In genomic region chr11:125593113-125593761, GRCh38 we compare ENCODE assay signal across 8 cellular contexts. TPM values are rescaled to one million over a fixed set of nuclear protein-coding genes. Genes with fewer than 3 reads are reported as not detected.
DNase-seq lines count a peak whose midpoint lies in the region; FAIRE-seq and TF ChIP-seq lines count a peak whose summit lies in the region.

No MANE protein-coding gene starts in this region.

- no peak for TF ChIP-seq CTCF in MCF 10A (IDR thresholded peaks at IDR 0.05; ENCODE audit: unreplicated experiment)

- peaks cover 4 to 14% (median 10%) of the 10 kb centered on the region in 5 donors for H3K36me3 ChIP-seq in subcutaneous abdominal adipose tissue (ENCODE audit: control insufficient read depth in 5 of 5, insufficient read depth in 5 of 5, low read length in 5 of 5)

- H3K27ac ChIP-seq in subcutaneous abdominal adipose tissue (ENCODE audit: low read depth, low read length), result peak overlapping the region; percentile 74

- peak overlapping the region; percentile 71 to 94 (median 81) for H3K9ac ChIP-seq in subcutaneous abdominal adipose tissue (ENCODE audit: low read length in 5 of 5)

- peak overlapping the region; percentile 93 for H3K4me3 Mint-ChIP-seq in MCF 10A (ENCODE audit: unreplicated experiment)

- no peaks in the 10 kb centered on the region for H3K9me3 Mint-ChIP-seq in MCF 10A (ENCODE audit: unreplicated experiment)

- H3K4me3 ChIP-seq in subcutaneous abdominal adipose tissue (ENCODE audit: low read depth in 1 of 5, low read length in 5 of 5), result peak overlapping the region; percentile 90 to 99 (median 97)

- CTCF ChIA-PET in MCF 10A (lab: Yijun Ruan, JAX), result interaction anchor here (0.5 to 3.7 kb wide), 10 partner anchors 11 to 1752 kb away, joined by 3 to 25 read pairs (median 3); partner anchors contain the start of genes CHEK1 and EI24

- peaks cover 5 to 22% (median 17%) of the 10 kb centered on the region in 5 donors for H3K4me1 ChIP-seq in subcutaneous abdominal adipose tissue (ENCODE audit: control insufficient read depth in 5 of 5, insufficient read depth in 5 of 5, low read length in 5 of 5)

- DNase-seq in stimulated activated CD8-positive, alpha-beta memory T cell treated with anti-CD3 and anti-CD28 coated beads, Interleukin-12 subunit alpha, Interleukin-12 subunit beta, amount 100 ng/mL, for 4 hours (ENCODE audit: low read depth), result peak; percentile 5
- no peak for DNase-seq in stimulated activated CD8-positive, alpha-beta memory T cell treated with anti-CD3 and anti-CD28 coated beads, Interleukin-4, amount 100 ng/mL, for 48 hours
- DNase-seq in NCI-H510A (lab: John Stamatoyannopoulos, UW) (peak; percentile 17), MCF 10A (ENCODE audit: unreplicated experiment) (peak; percentile 30), kidney tubule cell (ENCODE audit: low spot score) (peak; percentile 70), frontal cortex (ENCODE audit: low spot score in 2 of 2) (no peak)
- no peak for DNase-seq in stimulated activated CD4-positive, alpha-beta T cell treated with anti-CD3 and anti-CD28 coated beads, Interleukin-4, amount 100 ng/mL, for 1 hour

- intact Hi-C loops in MCF 10A (cut with micrococcal nuclease), result no loop called here

- peaks cover 22% of the 10 kb centered on the region for H3K4me1 Mint-ChIP-seq in MCF 10A (ENCODE audit: insufficient read depth, unreplicated experiment)

- no peaks in the 10 kb centered on the region for H3K9me3 ChIP-seq in subcutaneous abdominal adipose tissue (ENCODE audit: control insufficient read depth in 5 of 5, low read length in 5 of 5)

- BruUV-seq in MCF 10A (replicated peaks; lab: Mats Ljungman, UMichigan), result TSS peak; percentile 42

- POLR2A ChIA-PET in MCF 10A (lab: Yijun Ruan, JAX), result interaction anchor here (0.6 to 4.9 kb wide), 21 partner anchors 11 to 794 kb away, joined by 3 to 144 read pairs (median 5); partner anchors contain the start of genes CHEK1, EI24, FAM118B and HYLS1

- no peaks in the 10 kb centered on the region for H3K27me3 ChIP-seq in subcutaneous abdominal adipose tissue (ENCODE audit: control insufficient read depth in 5 of 5, insufficient read depth in 4 of 5, low read length in 5 of 5)

- H3K27ac Mint-ChIP-seq in MCF 10A (ENCODE audit: low read depth, unreplicated experiment), result peak overlapping the region; percentile 96

- peaks cover 25% of the 10 kb centered on the region for H3K36me3 Mint-ChIP-seq in MCF 10A (ENCODE audit: insufficient read depth, unreplicated experiment)

- H3K27me3 Mint-ChIP-seq in MCF 10A (ENCODE audit: insufficient read depth, unreplicated experiment), result no peaks in the 10 kb centered on the region

- FAIRE-seq in frontal cortex (lab: Jason Lieb, UNC), result no peak

RNA-seq across cellular contexts. Expression of gene STT3A, which starts 0.6 kb away (rescaled TPM):
- total RNA-seq in MCF 10A (2022) (293 and 414 TPM in 2 replicates), frontal cortex (77.5 TPM)

RNA-seq across cellular contexts. Expression of gene EI24, which starts 24.0 kb away (rescaled TPM):
- total RNA-seq in MCF 10A (2022) (93.1 and 96.9 TPM in 2 replicates), frontal cortex (115 TPM)

RNA-seq across cellular contexts. Expression of gene CHEK1, which starts 31.7 kb away (rescaled TPM):
- total RNA-seq in MCF 10A (2022) (23.7 and 33.3 TPM in 2 replicates), frontal cortex (13.5 TPM)

Comparison
In these comparisons a context has a peak if more than half of its experiments do, and no peak if none do; other contexts are left out.
1. DNase-seq: peak in stimulated activated CD8-positive, alpha-beta memory T cell treated with anti-CD3 and anti-CD28 coated beads, Interleukin-12 subunit alpha, Interleukin-12 subunit beta, amount 100 ng/mL, for 4 hours (single experiment), NCI-H510A (single experiment), MCF 10A (single experiment) and kidney tubule cell (single experiment); none in stimulated activated CD8-positive, alpha-beta memory T cell treated with anti-CD3 and anti-CD28 coated beads, Interleukin-4, amount 100 ng/mL, for 48 hours (single experiment), frontal cortex (0 of 2) and stimulated activated CD4-positive, alpha-beta T cell treated with anti-CD3 and anti-CD28 coated beads, Interleukin-4, amount 100 ng/mL, for 1 hour (single experiment).